Comparison of ENCODE assay signal across 8 cellular contexts in genomic region chr19:49114630-49115363, GRCh38. TPM values are rescaled to one million over a fixed set of nuclear protein-coding genes. Genes with fewer than 3 reads are reported as not detected.
DNase-seq lines count a peak whose midpoint lies in the region; ATAC-seq and TF ChIP-seq lines count a peak whose summit lies in the region.

No MANE protein-coding gene starts in this region.

- peak in 1 of 2 donors; percentile 19 for TF ChIP-seq POLR2A in Peyer's patch (IDR thresholded peaks at IDR 0.05)

- 9 to 19% (median 11%) methylated on average over 31 to 68 of the region's 68 CpGs for WGBS in psoas muscle, 3 donors

- intact Hi-C loops in psoas muscle (cut with DNase I) = loop anchor here (5.0 kb wide), 1 partner anchor 38 kb away; no protein-coding TSS in a partner anchor

- H3K9me3 ChIP-seq in Peyer's patch (no peaks in the 10 kb centered on the region), psoas muscle (no peaks in the 10 kb centered on the region)

- no peak for TF ChIP-seq CTCF in Peyer's patch (IDR thresholded peaks at IDR 0.05)
- TF ChIP-seq CTCF in psoas muscle (IDR thresholded peaks at IDR 0.05) = no peak

- ATAC-seq in psoas muscle (peak in 1 of 4 donors; percentile 27), HG02588 (IDR thresholded peaks at IDR 0.05; ENCODE audit: unreplicated experiment) (no peak)

- no peaks in the 10 kb centered on the region for H3K27me3 ChIP-seq in Peyer's patch
- H3K27me3 ChIP-seq in psoas muscle (ENCODE audit: insufficient read depth in 3 of 3, low read length in 2 of 3) = no peaks in the 10 kb centered on the region

- H3K27ac ChIP-seq in Peyer's patch (peak overlapping the region; percentile 63 to 87 (median 77)), psoas muscle (peak overlapping the region; percentile 83)

- no peaks in the 10 kb centered on the region for H3K36me3 ChIP-seq in Peyer's patch
- H3K36me3 ChIP-seq in psoas muscle (ENCODE audit: insufficient read depth in 1 of 2, low read depth in 1 of 2) = no peaks in the 10 kb centered on the region

- DNase-seq in NCI-H345 (lab: John Stamatoyannopoulos, UW) (peak; percentile 31), NCI-H345 treated with DMSO at 0.1 percent for 48 hours (lab: John Stamatoyannopoulos, UW; ENCODE audit: unreplicated experiment) (no peak), Peyer's patch (peak; percentile 57 to 81 (median 76)), anterior cingulate cortex (lab: John Stamatoyannopoulos, UW) (peak; percentile 19 to 88 (median 68)), hepatic stellate cell (ENCODE audit: low spot score) (peak; percentile 53), psoas muscle (peak; percentile 60 to 83), NAMALWA (ENCODE audit: low spot score) (no peak)

- peak overlapping the region; percentile 77 to 94 (median 89) for H3K4me3 ChIP-seq in Peyer's patch
- peak overlapping the region; percentile 93 for H3K4me3 ChIP-seq in psoas muscle

- H3K4me1 ChIP-seq in Peyer's patch = peaks cover 2 to 32% (median 18%) of the 10 kb centered on the region in 4 donors
- H3K4me1 ChIP-seq in psoas muscle = peaks cover 41% of the 10 kb centered on the region

RNA-seq across cellular contexts. Expression of gene LIN7B, which starts 0.6 kb away (rescaled TPM):
- total RNA-seq in Peyer's patch = 10 to 100 TPM in 3 of 4 donors, not detected in 1; 13.5 to 29.4 (median 18.0) TPM
- total RNA-seq in psoas muscle = 10 to 100 TPM; 11.8 to 27.9 (median 22.3) TPM
- polyA plus RNA-seq in psoas muscle = 10 to 100 TPM; 13.9 to 24.3 (median 15.8) TPM

RNA-seq across cellular contexts. Expression of gene C19orf73, which starts 4.1 kb away (rescaled TPM):
- total RNA-seq in Peyer's patch (1 to 10 TPM in 3 of 4 donors, not detected in 1; 3.6 to 6.1 (median 4.6) TPM), psoas muscle (1 to 10 TPM in 2 of 4 donors, under 1 TPM in 2; 0.54 to 1.6 (median 1.2) TPM)
- polyA plus RNA-seq in psoas muscle = 1 to 10 TPM; 1.7 to 1.9 (median 1.9) TPM

RNA-seq across cellular contexts. Expression of gene PPFIA3, which starts 4.5 kb away (rescaled TPM):
- total RNA-seq in Peyer's patch = 10 to 100 TPM; 12.7 to 24.8 (median 16.4) TPM
- total RNA-seq in psoas muscle = 1 to 10 TPM; 1.4 to 3.8 (median 2.6) TPM
- polyA plus RNA-seq in psoas muscle = 1 to 10 TPM; 2.6 to 5.0 (median 3.2) TPM

RNA-seq across cellular contexts. Expression of gene SNRNP70, which starts 29.5 kb away (rescaled TPM):
- 100 to 1,000 TPM; 240 to 520 (median 395) TPM for total RNA-seq in Peyer's patch
- total RNA-seq in psoas muscle = 100 to 1,000 TPM in 3 of 4 donors, 10 to 100 TPM in 1; 89.1 to 133 (median 111) TPM
- 100 to 1,000 TPM in 1 of 3 donors, 10 to 100 TPM in 2; 83.2 to 123 (median 85.3) TPM for polyA plus RNA-seq in psoas muscle

RNA-seq across cellular contexts. Expression of gene HRC, which starts 40.4 kb away (rescaled TPM):
- under 1 TPM in 3 of 4 donors, not detected in 1; 0.35 to 0.76 (median 0.67) TPM for total RNA-seq in Peyer's patch
- total RNA-seq in psoas muscle = 100 to 1,000 TPM; 250 to 405 (median 298) TPM
- polyA plus RNA-seq in psoas muscle = 100 to 1,000 TPM in 2 of 3 donors, 10 to 100 TPM in 1; 32.9 to 160 (median 105) TPM

Comparison
In these comparisons a context has a peak if more than half of its experiments do, and no peak if none do; other contexts are left out.
1. DNase-seq: peak in NCI-H345 (single experiment), Peyer's patch (3 of 3), anterior cingulate cortex (58 of 58), hepatic stellate cell (single experiment) and psoas muscle (2 of 2); none in NCI-H345 treated with DMSO at 0.1 percent for 48 hours (single experiment) and NAMALWA (single experiment).